In the genomic region with DNA sequence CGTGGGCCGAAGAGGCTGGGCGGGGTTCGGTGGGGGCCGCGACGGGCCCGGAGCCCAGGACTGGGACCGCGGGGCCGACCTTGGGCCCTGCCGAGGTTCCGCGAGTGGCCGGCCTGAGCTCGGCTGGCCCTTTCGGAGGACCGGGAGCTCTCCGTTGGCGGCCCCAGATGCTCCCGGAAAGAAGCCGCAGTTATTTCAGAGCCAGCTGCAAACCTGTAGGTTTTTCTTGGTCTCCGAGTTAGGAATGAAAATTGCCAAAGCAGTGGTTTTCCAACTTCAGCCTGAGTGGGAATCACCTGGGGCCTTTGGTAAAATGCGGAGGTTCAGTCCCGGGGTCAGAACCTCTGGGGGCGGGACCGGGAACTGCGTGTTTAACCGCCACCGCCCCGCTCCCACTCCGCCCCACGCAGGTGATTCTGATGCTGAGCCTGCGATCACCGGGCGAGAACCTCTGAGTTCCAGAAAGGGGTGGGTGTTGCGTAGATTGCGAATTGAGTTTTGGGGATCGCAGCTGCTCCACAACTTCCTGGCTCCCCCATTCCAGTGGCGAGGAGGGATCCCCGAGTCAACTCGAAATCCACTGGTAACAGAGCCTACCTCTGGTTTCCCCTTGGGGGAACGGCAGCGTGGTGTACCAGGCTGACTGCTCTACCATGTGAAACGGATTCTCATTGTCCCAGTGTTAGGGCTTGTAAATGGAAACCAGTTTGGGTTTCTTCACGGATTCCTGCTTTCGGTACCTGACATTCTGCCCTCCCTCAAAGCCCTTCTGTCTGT, we compare ENCODE assay signal across 8 cellular contexts. TPM values are rescaled to one million over a fixed set of nuclear protein-coding genes. Genes with fewer than 3 reads are reported as not detected.
DNase-seq lines count a peak whose midpoint lies in the region; ATAC-seq and TF ChIP-seq lines count a peak whose summit lies in the region.
"Not testable (repeated sequence)": the region's sequence is repeated elsewhere in the genome, so short reads cannot be mapped to it uniquely, and the experiment has no call there.

No MANE protein-coding gene starts in this region.

- intact Hi-C loops in activated CD4-positive, alpha-beta T cell treated with anti-CD3 and anti-CD28 coated beads, Interleukin-2, amount 10 ng/mL, durations not matched to agents 24 days and 14 days (cut with micrococcal nuclease): loop anchor here (1.0 kb wide), 1 partner anchor 81 kb away; a partner anchor contains a TSS

- not testable (repeated sequence) for TF ChIP-seq CTCF in brain microvascular endothelial cell (IDR thresholded peaks at IDR 0.05; ENCODE audit: low read depth, low read length, missing control alignments); hepatocyte (IDR thresholded peaks at IDR 0.05; ENCODE audit: poor library complexity); omental fat pad (IDR thresholded peaks at IDR 0.05)

- not testable (repeated sequence) for H3K9me3 Mint-ChIP-seq in CD8-positive, alpha-beta memory T cell; activated CD4-positive, alpha-beta T cell treated with anti-CD3 and anti-CD28 coated beads, Interleukin-2, amount 10 ng/mL, durations not matched to agents 24 days and 14 days

- not testable (repeated sequence) for H3K27me3 Mint-ChIP-seq in CD8-positive, alpha-beta memory T cell; activated CD4-positive, alpha-beta T cell treated with anti-CD3 and anti-CD28 coated beads, Interleukin-2, amount 10 ng/mL, durations not matched to agents 24 days and 14 days

- peak overlapping the region; percentile 82 to 97 (median 93) for H3K27ac Mint-ChIP-seq in CD8-positive, alpha-beta memory T cell
- H3K27ac Mint-ChIP-seq in activated CD4-positive, alpha-beta T cell treated with anti-CD3 and anti-CD28 coated beads, Interleukin-2, amount 10 ng/mL, durations not matched to agents 24 days and 14 days: peak overlapping the region; percentile 54

- H3K4me3 ChIP-seq in CD8-positive, alpha-beta memory T cell (ENCODE audit: low read length): peak overlapping the region; percentile 81
- H3K4me3 ChIP-seq in brain microvascular endothelial cell (ENCODE audit: low read depth, low read length) (peak overlapping the region; percentile 79), hepatocyte (peak overlapping the region; percentile 86)

- in situ Hi-C loops in brain microvascular endothelial cell (cut with HindIII; ENCODE audit: low pct_ligation_motif_present, low sequenced_read_pairs): not testable (repeated sequence)

- not testable (repeated sequence) for H3K36me3 ChIP-seq in CD8-positive, alpha-beta memory T cell (ENCODE audit: insufficient read depth, low read length); brain microvascular endothelial cell (replicated peaks); hepatocyte (replicated peaks; ENCODE audit: insufficient read depth, low read depth)

- H3K4me1 ChIP-seq in CD8-positive, alpha-beta memory T cell (ENCODE audit: insufficient read depth, low read length): peaks cover 13% of the 10 kb centered on the region
- peaks cover 21% of the 10 kb centered on the region for H3K4me1 ChIP-seq in hepatocyte (ENCODE audit: insufficient read depth)

- peaks cover 46% of the 10 kb centered on the region for H4K20me1 ChIP-seq in hepatocyte (ENCODE audit: insufficient read depth, poor library complexity, severe bottlenecking)

- DNase-seq in CD8-positive, alpha-beta memory T cell: peak; percentile 50 to 74 (median 63)
- DNase-seq in NCI-H226 (peak; percentile 7), hepatocyte (ENCODE audit: low spot score) (peak; percentile 69), omental fat pad (ENCODE audit: low spot score) (peak; percentile 25)
- DNase-seq in activated CD4-positive, alpha-beta T cell treated with anti-CD3 and anti-CD28 coated beads, Interleukin-2, amount 10 ng/mL, durations not matched to agents 24 days and 14 days: peak; percentile 86
- DNase-seq in brain microvascular endothelial cell: not testable (repeated sequence)
- peak; percentile 32 to 60 for DNase-seq in stimulated activated CD8-positive, alpha-beta memory T cell treated with anti-CD3 and anti-CD28 coated beads, Interleukin-7, amount 100 ng/mL, for 4 hours (ENCODE audit: low read depth in 2 of 2)

- not testable (repeated sequence) for H3K9me3 ChIP-seq in CD8-positive, alpha-beta memory T cell (ENCODE audit: low read length); hepatocyte (ENCODE audit: low read depth)

- WGBS in hepatocyte (ENCODE audit: low lambda C conversion rate, missing lambda C conversion rate): 1% methylated on average over 47 of the region's 47 CpGs

- peak overlapping the region; percentile 87 for H3K4me2 ChIP-seq in hepatocyte

- H3K4me1 Mint-ChIP-seq in CD8-positive, alpha-beta memory T cell: peaks cover 25 to 39% (median 34%) of the 10 kb centered on the region in 3 donors
- H3K4me1 Mint-ChIP-seq in activated CD4-positive, alpha-beta T cell treated with anti-CD3 and anti-CD28 coated beads, Interleukin-2, amount 10 ng/mL, durations not matched to agents 24 days and 14 days: not testable (repeated sequence)

- peak overlapping the region; percentile 52 for H2AFZ ChIP-seq in hepatocyte

- peaks cover 56% of the 10 kb centered on the region for H3K79me2 ChIP-seq in hepatocyte

- H3K9me2 ChIP-seq in hepatocyte (replicated peaks; ENCODE audit: insufficient read depth): not testable (repeated sequence)

- CTCF ChIA-PET in CD8-positive, alpha-beta memory T cell (lab: Charles Lee): interaction anchor here (1.0 kb wide), 2 partner anchors 12 to 47 kb away, joined by 3 to 5 read pairs; no protein-coding TSS in a partner anchor

- peaks cover 0 to 13% (median 0%) of the 10 kb centered on the region in 3 donors for H3K36me3 Mint-ChIP-seq in CD8-positive, alpha-beta memory T cell
- not testable (repeated sequence) for H3K36me3 Mint-ChIP-seq in activated CD4-positive, alpha-beta T cell treated with anti-CD3 and anti-CD28 coated beads, Interleukin-2, amount 10 ng/mL, durations not matched to agents 24 days and 14 days (ENCODE audit: low read depth)

- H3K4me3 Mint-ChIP-seq in CD8-positive, alpha-beta memory T cell: peak overlapping the region; percentile 87 to 96 (median 95)
- H3K4me3 Mint-ChIP-seq in activated CD4-positive, alpha-beta T cell treated with anti-CD3 and anti-CD28 coated beads, Interleukin-2, amount 10 ng/mL, durations not matched to agents 24 days and 14 days: peak overlapping the region; percentile 87

- POLR2A ChIA-PET in CD8-positive, alpha-beta memory T cell (lab: Charles Lee): interaction anchor here (0.7 kb wide), 1 partner anchor 39 kb away, joined by 6 read pairs; no protein-coding TSS in a partner anchor

- ATAC-seq in HG02571 (IDR thresholded peaks at IDR 0.05; ENCODE audit: unreplicated experiment): peak; percentile 20
- peak; percentile 54 for ATAC-seq in omental fat pad (ENCODE audit: low FRiP score)

- H3K27me3 ChIP-seq in CD8-positive, alpha-beta memory T cell (ENCODE audit: insufficient read depth, low read length, poor library complexity, severe bottlenecking); brain microvascular endothelial cell (replicated peaks); hepatocyte: not testable (repeated sequence)

- H3K27ac ChIP-seq in CD8-positive, alpha-beta memory T cell (ENCODE audit: low read depth, low read length): peak overlapping the region; percentile 78
- H3K27ac ChIP-seq in brain microvascular endothelial cell: peak overlapping the region; percentile 88
- H3K27ac ChIP-seq in hepatocyte: peak overlapping the region; percentile 98

RNA-seq across cellular contexts. Expression of a gene that starts 0.8 kb away (rescaled TPM):
- 10 to 100 TPM; 55.5 to 58.5 TPM for total RNA-seq in CD8-positive, alpha-beta memory T cell
- 39.5 TPM for polyA plus RNA-seq in CD8-positive, alpha-beta memory T cell
- 55.6 and 56.1 TPM in 2 replicates for total RNA-seq in activated CD4-positive, alpha-beta T cell treated with anti-CD3 and anti-CD28 coated beads, Interleukin-2, amount 10 ng/mL, durations not matched to agents 24 days and 14 days
- total RNA-seq in hepatocyte: 141 and 142 TPM in 2 replicates
- polyA plus RNA-seq in hepatocyte: 135 and 146 TPM in 2 replicates
- total RNA-seq in omental fat pad: 10 to 100 TPM; 55.8 to 80.8 (median 66.6) TPM

RNA-seq across cellular contexts. Expression of a gene that starts 38.4 kb away (rescaled TPM):
- total RNA-seq in CD8-positive, alpha-beta memory T cell: 10 to 100 TPM; 69.2 to 71.0 TPM
- 4.1 TPM for polyA plus RNA-seq in CD8-positive, alpha-beta memory T cell
- total RNA-seq in activated CD4-positive, alpha-beta T cell treated with anti-CD3 and anti-CD28 coated beads, Interleukin-2, amount 10 ng/mL, durations not matched to agents 24 days and 14 days: 120 and 122 TPM in 2 replicates
- 31.7 and 47.5 TPM in 2 replicates for total RNA-seq in hepatocyte
- 42.8 and 59.3 TPM in 2 replicates for polyA plus RNA-seq in hepatocyte
- total RNA-seq in omental fat pad: 10 to 100 TPM; 48.5 to 91.7 (median 68.7) TPM
